In the genomic region with DNA sequence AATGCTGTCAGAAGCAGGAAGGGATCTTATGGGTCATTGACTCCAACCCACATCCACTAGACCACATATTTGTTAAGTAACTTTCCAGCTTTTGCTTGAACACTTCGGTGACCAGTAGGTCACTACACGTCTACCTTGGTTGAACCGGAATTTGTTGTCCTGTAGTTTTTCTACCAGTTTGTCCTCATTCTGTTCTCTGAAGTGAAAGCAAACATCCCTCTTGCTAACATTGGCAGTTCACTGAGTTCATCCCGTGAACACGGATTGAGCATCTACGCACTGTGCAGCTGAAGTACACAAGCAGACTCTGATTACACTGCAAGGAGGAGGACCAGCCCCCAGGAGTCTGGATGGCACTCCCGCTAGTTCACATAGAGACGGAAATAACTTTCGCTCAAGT, we compare ENCODE assay signal across 1 cellular context.
A peak's percentile ranks its signal among the peaks of the same experiment; 100 is the strongest.
TF ChIP-seq lines count a peak whose summit lies in the region.

No MANE protein-coding gene starts in this region.

TF ChIP-seq in liver, 16 proteins besides CTCF, POLR2A, EP300 and RAD21 (continued from another document):
- TF ChIP-seq, protein P1, sequence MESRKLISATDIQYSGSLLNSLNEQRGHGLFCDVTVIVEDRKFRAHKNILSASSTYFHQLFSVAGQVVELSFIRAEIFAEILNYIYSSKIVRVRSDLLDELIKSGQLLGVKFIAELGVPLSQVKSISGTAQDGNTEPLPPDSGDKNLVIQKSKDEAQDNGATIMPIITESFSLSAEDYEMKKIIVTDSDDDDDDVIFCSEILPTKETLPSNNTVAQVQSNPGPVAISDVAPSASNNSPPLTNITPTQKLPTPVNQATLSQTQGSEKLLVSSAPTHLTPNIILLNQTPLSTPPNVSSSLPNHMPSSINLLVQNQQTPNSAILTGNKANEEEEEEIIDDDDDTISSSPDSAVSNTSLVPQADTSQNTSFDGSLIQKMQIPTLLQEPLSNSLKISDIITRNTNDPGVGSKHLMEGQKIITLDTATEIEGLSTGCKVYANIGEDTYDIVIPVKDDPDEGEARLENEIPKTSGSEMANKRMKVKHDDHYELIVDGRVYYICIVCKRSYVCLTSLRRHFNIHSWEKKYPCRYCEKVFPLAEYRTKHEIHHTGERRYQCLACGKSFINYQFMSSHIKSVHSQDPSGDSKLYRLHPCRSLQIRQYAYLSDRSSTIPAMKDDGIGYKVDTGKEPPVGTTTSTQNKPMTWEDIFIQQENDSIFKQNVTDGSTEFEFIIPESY (IDR thresholded peaks at IDR 0.05) = peak; percentile 83
- peak; percentile 80 to 85 for TF ChIP-seq HNF4A (conservative IDR thresholded peaks at IDR 0.05)
- peak; percentile 96 for TF ChIP-seq SP1 (IDR thresholded peaks at IDR 0.05)
- TF ChIP-seq GABPA (IDR thresholded peaks at IDR 0.05 in 1 of 2, conservative IDR thresholded peaks at IDR 0.05 in 1 of 2) = peak in 1 of 2 donors; percentile 72
- TF ChIP-seq HNF4G (IDR thresholded peaks at IDR 0.05) = peak; percentile 49
- peak; percentile 60 for TF ChIP-seq NR2F2 (IDR thresholded peaks at IDR 0.05)
- peak; percentile 99 to 100 for TF ChIP-seq RXRA (IDR thresholded peaks at IDR 0.05)
- TF ChIP-seq FOXA2 (IDR thresholded peaks at IDR 0.05) = peak; percentile 84
- TF ChIP-seq, protein P2, sequence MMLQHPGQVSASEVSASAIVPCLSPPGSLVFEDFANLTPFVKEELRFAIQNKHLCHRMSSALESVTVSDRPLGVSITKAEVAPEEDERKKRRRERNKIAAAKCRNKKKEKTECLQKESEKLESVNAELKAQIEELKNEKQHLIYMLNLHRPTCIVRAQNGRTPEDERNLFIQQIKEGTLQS (IDR thresholded peaks at IDR 0.05) = peak; percentile 53
- TF ChIP-seq, protein P3, sequence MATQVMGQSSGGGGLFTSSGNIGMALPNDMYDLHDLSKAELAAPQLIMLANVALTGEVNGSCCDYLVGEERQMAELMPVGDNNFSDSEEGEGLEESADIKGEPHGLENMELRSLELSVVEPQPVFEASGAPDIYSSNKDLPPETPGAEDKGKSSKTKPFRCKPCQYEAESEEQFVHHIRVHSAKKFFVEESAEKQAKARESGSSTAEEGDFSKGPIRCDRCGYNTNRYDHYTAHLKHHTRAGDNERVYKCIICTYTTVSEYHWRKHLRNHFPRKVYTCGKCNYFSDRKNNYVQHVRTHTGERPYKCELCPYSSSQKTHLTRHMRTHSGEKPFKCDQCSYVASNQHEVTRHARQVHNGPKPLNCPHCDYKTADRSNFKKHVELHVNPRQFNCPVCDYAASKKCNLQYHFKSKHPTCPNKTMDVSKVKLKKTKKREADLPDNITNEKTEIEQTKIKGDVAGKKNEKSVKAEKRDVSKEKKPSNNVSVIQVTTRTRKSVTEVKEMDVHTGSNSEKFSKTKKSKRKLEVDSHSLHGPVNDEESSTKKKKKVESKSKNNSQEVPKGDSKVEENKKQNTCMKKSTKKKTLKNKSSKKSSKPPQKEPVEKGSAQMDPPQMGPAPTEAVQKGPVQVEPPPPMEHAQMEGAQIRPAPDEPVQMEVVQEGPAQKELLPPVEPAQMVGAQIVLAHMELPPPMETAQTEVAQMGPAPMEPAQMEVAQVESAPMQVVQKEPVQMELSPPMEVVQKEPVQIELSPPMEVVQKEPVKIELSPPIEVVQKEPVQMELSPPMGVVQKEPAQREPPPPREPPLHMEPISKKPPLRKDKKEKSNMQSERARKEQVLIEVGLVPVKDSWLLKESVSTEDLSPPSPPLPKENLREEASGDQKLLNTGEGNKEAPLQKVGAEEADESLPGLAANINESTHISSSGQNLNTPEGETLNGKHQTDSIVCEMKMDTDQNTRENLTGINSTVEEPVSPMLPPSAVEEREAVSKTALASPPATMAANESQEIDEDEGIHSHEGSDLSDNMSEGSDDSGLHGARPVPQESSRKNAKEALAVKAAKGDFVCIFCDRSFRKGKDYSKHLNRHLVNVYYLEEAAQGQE (IDR thresholded peaks at IDR 0.05) = peak; percentile 68
- TF ChIP-seq, protein P4, sequence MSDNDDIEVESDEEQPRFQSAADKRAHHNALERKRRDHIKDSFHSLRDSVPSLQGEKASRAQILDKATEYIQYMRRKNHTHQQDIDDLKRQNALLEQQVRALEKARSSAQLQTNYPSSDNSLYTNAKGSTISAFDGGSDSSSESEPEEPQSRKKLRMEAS (IDR thresholded peaks at IDR 0.05) = peak; percentile 65
- peak; percentile 63 for TF ChIP-seq YY1 (IDR thresholded peaks at IDR 0.05)
- TF ChIP-seq TAF1 (conservative IDR thresholded peaks at IDR 0.05) = peak; percentile 57
- TF ChIP-seq FOXA1 (IDR thresholded peaks at IDR 0.05) = peak; percentile 77
